In genomic region chr10:126749030-126749655, GRCh38 we compare ENCODE assay signal across 8 cellular contexts.
DNase-seq lines count a peak whose midpoint lies in the region; ATAC-seq and TF ChIP-seq lines count a peak whose summit lies in the region.

No MANE protein-coding gene starts in this region.

- no peaks in the 10 kb centered on the region for H3K27me3 Mint-ChIP-seq in CD8-positive, alpha-beta memory T cell
- H3K27me3 Mint-ChIP-seq in activated B cell treated with CpG ODN at 0.5 μM for 24 hours = no peaks in the 10 kb centered on the region

- H3K9ac ChIP-seq in colonic mucosa (ENCODE audit: low read depth in 2 of 2, low read length in 2 of 2) = no peak overlapping the region

- no peaks in the 10 kb centered on the region for H3K27me3 ChIP-seq in CD8-positive, alpha-beta memory T cell (ENCODE audit: insufficient read depth, low read length, poor library complexity, severe bottlenecking)
- no peaks in the 10 kb centered on the region for H3K27me3 ChIP-seq in colonic mucosa

- H3K9me3 ChIP-seq in CD8-positive, alpha-beta memory T cell (ENCODE audit: low read length) = no peaks in the 10 kb centered on the region
- H3K9me3 ChIP-seq in colonic mucosa = no peaks in the 10 kb centered on the region

- DNase-seq in CD8-positive, alpha-beta memory T cell = peak in 3 of 5 donors; percentile 2 to 14 (median 4)
- DNase-seq in NCI-H1092 (lab: John Stamatoyannopoulos, UW) (peak; percentile 21), activated B cell treated with CpG ODN at 0.5 μM for 24 hours (peak; percentile 22), colonic mucosa (peak; percentile 75), left lobe of liver (ENCODE audit: low spot score) (peak; percentile 71), NOMO-1 treated with dmso at 0.1 percent for 144 hours (lab: John Stamatoyannopoulos, UW; ENCODE audit: unreplicated experiment) (no peak)
- peak; percentile 20 to 44 for DNase-seq in stimulated activated CD4-positive, alpha-beta T cell treated with anti-CD3 and anti-CD28 coated beads, Interleukin-4, amount 100 ng/mL, for 4 hours

- POLR2A ChIA-PET in CD8-positive, alpha-beta memory T cell (lab: Charles Lee) = no interaction called here
- POLR2A ChIA-PET in activated B cell treated with CpG ODN at 0.5 μM for 24 hours (lab: Charles Lee) = no interaction called here

- H3K4me1 Mint-ChIP-seq in CD8-positive, alpha-beta memory T cell = no peaks in the 10 kb centered on the region
- no peaks in the 10 kb centered on the region for H3K4me1 Mint-ChIP-seq in activated B cell treated with CpG ODN at 0.5 μM for 24 hours

- H3K9me3 Mint-ChIP-seq in CD8-positive, alpha-beta memory T cell = peaks cover 0 to 5% (median 0%) of the 10 kb centered on the region in 5 donors
- H3K9me3 Mint-ChIP-seq in activated B cell treated with CpG ODN at 0.5 μM for 24 hours = no peaks in the 10 kb centered on the region

- no peak overlapping the region for H3K27ac ChIP-seq in CD8-positive, alpha-beta memory T cell (ENCODE audit: low read depth, low read length)
- no peak overlapping the region for H3K27ac ChIP-seq in colonic mucosa

- no peaks in the 10 kb centered on the region for H3K4me1 ChIP-seq in CD8-positive, alpha-beta memory T cell (ENCODE audit: insufficient read depth, low read length)
- no peaks in the 10 kb centered on the region for H3K4me1 ChIP-seq in colonic mucosa

- no peak overlapping the region for H3K27ac Mint-ChIP-seq in CD8-positive, alpha-beta memory T cell
- H3K27ac Mint-ChIP-seq in activated B cell treated with CpG ODN at 0.5 μM for 24 hours = no peak overlapping the region

- TF ChIP-seq CTCF in activated B cell treated with CpG ODN at 0.5 μM for 24 hours (IDR thresholded peaks at IDR 0.05) (no peak), colonic mucosa (IDR thresholded peaks at IDR 0.05) (peak; percentile 48)

- H3K36me3 ChIP-seq in CD8-positive, alpha-beta memory T cell (ENCODE audit: insufficient read depth, low read length) = no peaks in the 10 kb centered on the region
- H3K36me3 ChIP-seq in colonic mucosa = no peaks in the 10 kb centered on the region

- intact Hi-C loops in activated B cell treated with CpG ODN at 0.5 μM for 24 hours (cut with micrococcal nuclease) (loop anchor here (1.0 kb wide), 1 partner anchor 815 kb away; no protein-coding TSS in a partner anchor), colonic mucosa (cut with DNase I) (no loop called here)

- CTCF ChIA-PET in CD8-positive, alpha-beta memory T cell (lab: Charles Lee) = no interaction called here
- CTCF ChIA-PET in activated B cell treated with CpG ODN at 0.5 μM for 24 hours (lab: Charles Lee) = interaction anchor here (0.8 to 1.6 kb wide), 4 partner anchors 767 to 880 kb away, joined by 3 to 7 read pairs (median 4); no protein-coding TSS in a partner anchor

- ATAC-seq in GM21576 (IDR thresholded peaks at IDR 0.05; ENCODE audit: unreplicated experiment) = peak; percentile 50
- no peak for ATAC-seq in activated B cell treated with CpG ODN at 0.5 μM for 24 hours (ENCODE audit: low read depth)
- ATAC-seq in left lobe of liver = peak; percentile 100

- H3K4me3 Mint-ChIP-seq in CD8-positive, alpha-beta memory T cell = no peak overlapping the region
- no peak overlapping the region for H3K4me3 Mint-ChIP-seq in activated B cell treated with CpG ODN at 0.5 μM for 24 hours

- H3K4me3 ChIP-seq in CD8-positive, alpha-beta memory T cell (ENCODE audit: low read length) = no peak overlapping the region
- H3K4me3 ChIP-seq in colonic mucosa = no peak overlapping the region

- no peaks in the 10 kb centered on the region for H3K36me3 Mint-ChIP-seq in CD8-positive, alpha-beta memory T cell
- H3K36me3 Mint-ChIP-seq in activated B cell treated with CpG ODN at 0.5 μM for 24 hours (ENCODE audit: low read depth) = no peaks in the 10 kb centered on the region
